Comparison of ENCODE assay signal across 1 cellular context in genomic region chr17:32609085-32609484, GRCh38.
TF ChIP-seq lines count a peak whose summit lies in the region.

No MANE protein-coding gene starts in this region.

TF ChIP-seq in GM12878, 131 proteins besides CTCF, POLR2A, EP300 and RAD21 (continued from another document):
- TF ChIP-seq BCLAF1 (IDR thresholded peaks at IDR 0.05) = no peak
- TF ChIP-seq GABPA (IDR thresholded peaks at IDR 0.05; ENCODE audit: low read depth) = no peak
- no peak for TF ChIP-seq ZBTB33 (IDR thresholded peaks at IDR 0.05)
- no peak for TF ChIP-seq ZNF384 (IDR thresholded peaks at IDR 0.05; ENCODE audit: borderline replicate concordance, low read depth, low read length)
- TF ChIP-seq MYC (IDR thresholded peaks at IDR 0.05; ENCODE audit: insufficient read depth, insufficient read length, insufficient replicate concordance, low read length, severe bottlenecking) = no peak
- no peak for TF ChIP-seq HDAC6 (IDR thresholded peaks at IDR 0.05; ENCODE audit: unreplicated experiment)
- TF ChIP-seq ZSCAN29 (IDR thresholded peaks at IDR 0.05) = no peak
- 0 out of 2 replicates have a peak, but pooled peaks have one; percentile 13 for TF ChIP-seq NKRF (conservative IDR thresholded peaks at IDR 0.05)
- no peak for TF ChIP-seq TBL1XR1 (IDR thresholded peaks at IDR 0.05; ENCODE audit: low read depth, low read length)
- no peak for TF ChIP-seq PRDM15 (CRISPR knock-in tag; IDR thresholded peaks at IDR 0.05)
- no peak for TF ChIP-seq REST (IDR thresholded peaks at IDR 0.05; ENCODE audit: low read depth, low read length)
- peak; percentile 94 for TF ChIP-seq RUNX3 (IDR thresholded peaks at IDR 0.05; ENCODE audit: low read length)
- TF ChIP-seq YY1 (IDR thresholded peaks at IDR 0.05; ENCODE audit: low read depth, low read length) = peak; percentile 56; the same call in 1 of the 2 replicates
- TF ChIP-seq JUND (IDR thresholded peaks at IDR 0.05; ENCODE audit: low read depth, low read length) = no peak
- no peak for TF ChIP-seq BMI1 (IDR thresholded peaks at IDR 0.05; ENCODE audit: borderline replicate concordance)
- TF ChIP-seq EGR1 (IDR thresholded peaks at IDR 0.05; ENCODE audit: borderline replicate concordance in 1 of 2, low read depth in 2 of 2, low read length in 2 of 2) = no peak
- no peak for TF ChIP-seq DPF2 (IDR thresholded peaks at IDR 0.05)
- 0 out of 2 replicates have a peak, but pooled peaks have one; percentile 7 for TF ChIP-seq ZNF24 (IDR thresholded peaks at IDR 0.05)
- TF ChIP-seq SMAD5 (IDR thresholded peaks at IDR 0.05; ENCODE audit: low read depth) = no peak
- no peak for TF ChIP-seq BRCA1 (IDR thresholded peaks at IDR 0.05; ENCODE audit: low read depth, low read length)
- peak; percentile 61; the same call in 1 of the 2 replicates for TF ChIP-seq CBFB (IDR thresholded peaks at IDR 0.05; ENCODE audit: low read depth)
- TF ChIP-seq CHD4 (IDR thresholded peaks at IDR 0.05) = no peak
